In genomic region chr16:30657866-30658730, GRCh38 we compare ENCODE assay signal across 1 cellular context.
A peak's percentile ranks its signal among the peaks of the same experiment; 100 is the strongest.
TF ChIP-seq lines count a peak whose summit lies in the region.

TSS of gene FBRS (plus strand) at chr16:30658431. CDS start at chr16:30659519, 1,088 bp downstream.

TF ChIP-seq in H1, 55 proteins besides CTCF, POLR2A, EP300 and RAD21 (continued from another document):
- TF ChIP-seq SUZ12 (IDR thresholded peaks at IDR 0.05; ENCODE audit: low read length): peak; percentile 49; the same call in 1 of the 2 replicates
- TF ChIP-seq KDM1A (IDR thresholded peaks at IDR 0.05; ENCODE audit: borderline replicate concordance, low read length): peak; percentile 78; the same call in 1 of the 2 replicates
- no peak for TF ChIP-seq RNF2 (IDR thresholded peaks at IDR 0.05; ENCODE audit: borderline replicate concordance, low read depth, low read length, missing control alignments, poor library complexity, severe bottlenecking)
- no peak for TF ChIP-seq GTF2F1 (IDR thresholded peaks at IDR 0.05; ENCODE audit: borderline replicate concordance, low read depth, low read length)
- TF ChIP-seq ZNF274 (IDR thresholded peaks at IDR 0.05; ENCODE audit: borderline replicate concordance, extremely low read depth, low read length): no peak
- TF ChIP-seq EZH2 (IDR thresholded peaks at IDR 0.05; ENCODE audit: low read depth, low read length, severe bottlenecking): no peak
- TF ChIP-seq HDAC6 (IDR thresholded peaks at IDR 0.05; ENCODE audit: low read depth, low read length): no peak
- no peak; the same call in none of the 2 replicates for TF ChIP-seq TBP (IDR thresholded peaks at IDR 0.05; ENCODE audit: low read depth, low read length)
- no peak for TF ChIP-seq RFX5 (IDR thresholded peaks at IDR 0.05; ENCODE audit: borderline replicate concordance, low read depth, low read length)
- TF ChIP-seq CEBPB (IDR thresholded peaks at IDR 0.05; ENCODE audit: low read depth, low read length): no peak
- no peak for TF ChIP-seq BCL11A (IDR thresholded peaks at IDR 0.05; ENCODE audit: low read depth in 2 of 2, low read length in 2 of 2)
- no peak; the same call in 1 of the 2 replicates for TF ChIP-seq USF2 (IDR thresholded peaks at IDR 0.05; ENCODE audit: low read length)
- no peak for TF ChIP-seq CBX5 (IDR thresholded peaks at IDR 0.05; ENCODE audit: low read depth, low read length)
- peak; percentile 95 for TF ChIP-seq SP4 (IDR thresholded peaks at IDR 0.05; ENCODE audit: low read length)
- TF ChIP-seq NANOG (IDR thresholded peaks at IDR 0.05; ENCODE audit: insufficient read depth, low read depth, low read length, poor library complexity, severe bottlenecking): no peak
- TF ChIP-seq NRF1 (IDR thresholded peaks at IDR 0.05; ENCODE audit: low read depth, low read length): peak; percentile 54
- no peak for TF ChIP-seq MAFK (IDR thresholded peaks at IDR 0.05; ENCODE audit: low read depth, low read length)
- no peak for TF ChIP-seq BRCA1 (IDR thresholded peaks at IDR 0.05; ENCODE audit: low read depth, low read length)
- peak; percentile 35 for TF ChIP-seq ASH2L (IDR thresholded peaks at IDR 0.05; ENCODE audit: low read length)
- peak; percentile 58 for TF ChIP-seq POLR2AphosphoS5 (IDR thresholded peaks at IDR 0.05; ENCODE audit: low read depth, low read length)
- TF ChIP-seq CHD7 (IDR thresholded peaks at IDR 0.05; ENCODE audit: insufficient replicate concordance, low read length): no peak
- no peak for TF ChIP-seq RXRA (IDR thresholded peaks at IDR 0.05; ENCODE audit: insufficient read depth, low read depth, low read length)
- peak; percentile 69 for TF ChIP-seq PHF8 (conservative IDR thresholded peaks at IDR 0.05; ENCODE audit: low read depth, low read length)
- TF ChIP-seq JUN (IDR thresholded peaks at IDR 0.05; ENCODE audit: low read depth, low read length): no peak
- no peak for TF ChIP-seq TCF12 (IDR thresholded peaks at IDR 0.05; ENCODE audit: low read depth, low read length)
- TF ChIP-seq SP2 (IDR thresholded peaks at IDR 0.05; ENCODE audit: low read length): no peak
- TF ChIP-seq SP1 (IDR thresholded peaks at IDR 0.05; ENCODE audit: low read depth, low read length): peak; percentile 90
- TF ChIP-seq TEAD4 (IDR thresholded peaks at IDR 0.05; ENCODE audit: low read depth, low read length): no peak
- peak; percentile 81; the same call in 1 of the 2 replicates for TF ChIP-seq YY1 (IDR thresholded peaks at IDR 0.05; ENCODE audit: low read depth, low read length)
- peak; percentile 19; the same call in 1 of the 2 replicates for TF ChIP-seq JUND (IDR thresholded peaks at IDR 0.05; ENCODE audit: low read length)
- TF ChIP-seq FOSL1 (IDR thresholded peaks at IDR 0.05; ENCODE audit: insufficient read depth, low read depth, low read length): 0 out of 2 replicates have a peak, but pooled peaks have one; percentile 24
- peak; percentile 2; the same call in 1 of the 2 replicates for TF ChIP-seq CHD2 (IDR thresholded peaks at IDR 0.05; ENCODE audit: low read length)
- TF ChIP-seq ATF2 (IDR thresholded peaks at IDR 0.05; ENCODE audit: low read length): no peak
- TF ChIP-seq TAF7 (optimal IDR thresholded peaks at IDR 0.05; ENCODE audit: borderline replicate concordance, low read depth, low read length): no peak
- no peak for TF ChIP-seq POU5F1 (IDR thresholded peaks at IDR 0.05; ENCODE audit: low read depth, low read length)
- TF ChIP-seq E2F6 (IDR thresholded peaks at IDR 0.05): no peak
- TF ChIP-seq ATF3 (IDR thresholded peaks at IDR 0.05; ENCODE audit: insufficient read depth, low read depth, low read length): no peak
- 0 out of 2 replicates have a peak, but pooled peaks have one; percentile 17 for TF ChIP-seq MAX (IDR thresholded peaks at IDR 0.05)
- no peak for TF ChIP-seq CBX8 (IDR thresholded peaks at IDR 0.05; ENCODE audit: borderline replicate concordance, low read depth, low read length)
- peak; percentile 68 for TF ChIP-seq KDM4A (IDR thresholded peaks at IDR 0.05; ENCODE audit: low read depth, low read length, severe bottlenecking)
- no peak for TF ChIP-seq CHD1 (IDR thresholded peaks at IDR 0.05; ENCODE audit: low read depth, low read length)
- TF ChIP-seq RBBP5 (IDR thresholded peaks at IDR 0.05; ENCODE audit: borderline replicate concordance, low read depth, low read length): peak; percentile 67; the same call in 1 of the 2 replicates
- peak; percentile 70 for TF ChIP-seq SRF (IDR thresholded peaks at IDR 0.05; ENCODE audit: low read depth, low read length)
- peak; percentile 98 for TF ChIP-seq BACH1 (IDR thresholded peaks at IDR 0.05; ENCODE audit: low read length)
- TF ChIP-seq EGR1 (IDR thresholded peaks at IDR 0.05; ENCODE audit: borderline replicate concordance, low read depth, low read length): no peak; the same call in 1 of the 2 replicates
- TF ChIP-seq SIX5 (IDR thresholded peaks at IDR 0.05; ENCODE audit: low read depth, low read length): no peak
- no peak; the same call in 1 of the 2 replicates for TF ChIP-seq GABPA (IDR thresholded peaks at IDR 0.05; ENCODE audit: borderline replicate concordance, insufficient read depth, low read length)
- TF ChIP-seq CTBP2 (IDR thresholded peaks at IDR 0.05; ENCODE audit: borderline replicate concordance, insufficient read depth, insufficient read length, low read length): no peak
- no peak for TF ChIP-seq KDM5A (IDR thresholded peaks at IDR 0.05; ENCODE audit: low read length)
- peak; percentile 74 to 85; a peak in 3 of 4 replicates for TF ChIP-seq SIN3A (conservative IDR thresholded peaks at IDR 0.05 in 1 of 2, IDR thresholded peaks at IDR 0.05 in 1 of 2; ENCODE audit: low read depth in 1 of 2, low read length in 2 of 2)
- TF ChIP-seq SAP30 (IDR thresholded peaks at IDR 0.05; ENCODE audit: insufficient read depth, insufficient replicate concordance, low read length): no peak
- TF ChIP-seq TAF1 (IDR thresholded peaks at IDR 0.05; ENCODE audit: low read depth, low read length): no peak
- peak; percentile 94 to 96; a peak in 3 of 4 replicates for TF ChIP-seq HDAC2 (IDR thresholded peaks at IDR 0.05; ENCODE audit: borderline replicate concordance in 1 of 2, low read depth in 2 of 2, low read length in 2 of 2)
